ENCODE assay signal across 1 cellular context in genomic region chr3:194592798-194593752, GRCh38.
TF ChIP-seq lines count a peak whose summit lies in the region.

No MANE protein-coding gene starts in this region.

TF ChIP-seq in HEK293, 187 proteins besides CTCF, POLR2A, EP300 and RAD21 (continued from another document and continues in another):
- peak; percentile 89 for TF ChIP-seq ZBTB44 (tag by site-specific recombination; IDR thresholded peaks at IDR 0.05)
- peak; percentile 85; the same call in 1 of the 2 replicates for TF ChIP-seq TSHZ1 (tag by site-specific recombination; IDR thresholded peaks at IDR 0.05; ENCODE audit: borderline replicate concordance)
- no peak for TF ChIP-seq ZFP3 (tag by site-specific recombination; IDR thresholded peaks at IDR 0.05; ENCODE audit: low read depth)
- peak; percentile 78 for TF ChIP-seq PRDM6 (tag by site-specific recombination; IDR thresholded peaks at IDR 0.05)
- peak; percentile 32; the same call in 1 of the 2 replicates for TF ChIP-seq ZBTB8A (tag by site-specific recombination; IDR thresholded peaks at IDR 0.05)
- peak; percentile 89 for TF ChIP-seq ZEB2 (tag by site-specific recombination; IDR thresholded peaks at IDR 0.05)
- TF ChIP-seq ZNF184 (tag by site-specific recombination; IDR thresholded peaks at IDR 0.05) = peak; percentile 98
- peak; percentile 52; the same call in 1 of the 2 replicates for TF ChIP-seq ZFP69B (tag by site-specific recombination; IDR thresholded peaks at IDR 0.05)
- no peak for TF ChIP-seq ZNF223 (tag by site-specific recombination; IDR thresholded peaks at IDR 0.05)
- TF ChIP-seq ZNF555 (tag by site-specific recombination; conservative IDR thresholded peaks at IDR 0.05) = no peak
- no peak for TF ChIP-seq ZNF266 (tag by site-specific recombination; IDR thresholded peaks at IDR 0.05; ENCODE audit: low read depth)
- TF ChIP-seq ZNF23 (tag by site-specific recombination; IDR thresholded peaks at IDR 0.05; ENCODE audit: borderline replicate concordance) = no peak
- TF ChIP-seq ZBTB17 (tag by site-specific recombination; IDR thresholded peaks at IDR 0.05) = no peak
- TF ChIP-seq WT1 (tag by site-specific recombination; IDR thresholded peaks at IDR 0.05) = no peak
- TF ChIP-seq ZNF626 (tag by site-specific recombination; IDR thresholded peaks at IDR 0.05) = no peak
- TF ChIP-seq ZNF629 (tag by site-specific recombination; IDR thresholded peaks at IDR 0.05) = peak; percentile 88
- TF ChIP-seq ZNF529 (tag by site-specific recombination; IDR thresholded peaks at IDR 0.05; ENCODE audit: insufficient replicate concordance) = no peak
- TF ChIP-seq ZNF777 (tag by site-specific recombination; IDR thresholded peaks at IDR 0.05; ENCODE audit: borderline replicate concordance) = no peak
- no peak for TF ChIP-seq ZNF175 (tag by site-specific recombination; IDR thresholded peaks at IDR 0.05)
- TF ChIP-seq ZNF366 (tag by site-specific recombination; conservative IDR thresholded peaks at IDR 0.05) = peak; percentile 68
- TF ChIP-seq OVOL3 (tag by site-specific recombination; IDR thresholded peaks at IDR 0.05) = no peak
- no peak for TF ChIP-seq ZNF473 (tag by site-specific recombination; IDR thresholded peaks at IDR 0.05)
- no peak for TF ChIP-seq ZNF571 (tag by site-specific recombination; IDR thresholded peaks at IDR 0.05)
- TF ChIP-seq ZBTB20 (tag by site-specific recombination; IDR thresholded peaks at IDR 0.05) = no peak
- no peak for TF ChIP-seq PRDM2 (tag by site-specific recombination; IDR thresholded peaks at IDR 0.05; ENCODE audit: borderline replicate concordance)
- TF ChIP-seq ZBTB49 (tag by site-specific recombination; IDR thresholded peaks at IDR 0.05; ENCODE audit: low read depth) = no peak
- no peak for TF ChIP-seq ZNF221 (tag by site-specific recombination; IDR thresholded peaks at IDR 0.05; ENCODE audit: borderline replicate concordance)
- no peak for TF ChIP-seq ZSCAN16 (tag by site-specific recombination; IDR thresholded peaks at IDR 0.05)
- no peak for TF ChIP-seq ZBTB1 (tag by site-specific recombination; IDR thresholded peaks at IDR 0.05)
- TF ChIP-seq ZNF169 (tag by site-specific recombination; IDR thresholded peaks at IDR 0.05) = no peak
- no peak for TF ChIP-seq ZNF791 (tag by site-specific recombination; IDR thresholded peaks at IDR 0.05)
- peak; percentile 58; the same call in 1 of the 2 replicates for TF ChIP-seq ZNF639 (tag by site-specific recombination; IDR thresholded peaks at IDR 0.05)
- TF ChIP-seq ZIC2 (tag by site-specific recombination; IDR thresholded peaks at IDR 0.05) = peak; percentile 48; the same call in 1 of the 2 replicates
- no peak for TF ChIP-seq ZNF140 (tag by site-specific recombination; IDR thresholded peaks at IDR 0.05)
- no peak for TF ChIP-seq SCRT2 (tag by site-specific recombination; IDR thresholded peaks at IDR 0.05)
- TF ChIP-seq ZNF621 (tag by site-specific recombination; IDR thresholded peaks at IDR 0.05) = no peak
- TF ChIP-seq ZNF585B (tag by site-specific recombination; IDR thresholded peaks at IDR 0.05) = no peak
- TF ChIP-seq ZNF391 (tag by site-specific recombination; IDR thresholded peaks at IDR 0.05; ENCODE audit: borderline replicate concordance, low read depth) = peak; percentile 52; the same call in 1 of the 2 replicates
- no peak for TF ChIP-seq ZNF610 (tag by site-specific recombination; IDR thresholded peaks at IDR 0.05; ENCODE audit: borderline replicate concordance)
- TF ChIP-seq ZNF18 (tag by site-specific recombination; IDR thresholded peaks at IDR 0.05) = no peak
- peak; percentile 88 for TF ChIP-seq ZNF843 (tag by site-specific recombination; IDR thresholded peaks at IDR 0.05)
- no peak for TF ChIP-seq YY2 (tag by site-specific recombination; IDR thresholded peaks at IDR 0.05)
- no peak for TF ChIP-seq TRIM28 (IDR thresholded peaks at IDR 0.05; ENCODE audit: borderline replicate concordance, low read length)
- no peak for TF ChIP-seq GLIS2 (tag by site-specific recombination; IDR thresholded peaks at IDR 0.05)
- peak; percentile 50; the same call in 1 of the 2 replicates for TF ChIP-seq KLF10 (tag by site-specific recombination; IDR thresholded peaks at IDR 0.05)
- TF ChIP-seq ZNF776 (tag by site-specific recombination; IDR thresholded peaks at IDR 0.05; ENCODE audit: borderline replicate concordance) = no peak
